In the genomic region with DNA sequence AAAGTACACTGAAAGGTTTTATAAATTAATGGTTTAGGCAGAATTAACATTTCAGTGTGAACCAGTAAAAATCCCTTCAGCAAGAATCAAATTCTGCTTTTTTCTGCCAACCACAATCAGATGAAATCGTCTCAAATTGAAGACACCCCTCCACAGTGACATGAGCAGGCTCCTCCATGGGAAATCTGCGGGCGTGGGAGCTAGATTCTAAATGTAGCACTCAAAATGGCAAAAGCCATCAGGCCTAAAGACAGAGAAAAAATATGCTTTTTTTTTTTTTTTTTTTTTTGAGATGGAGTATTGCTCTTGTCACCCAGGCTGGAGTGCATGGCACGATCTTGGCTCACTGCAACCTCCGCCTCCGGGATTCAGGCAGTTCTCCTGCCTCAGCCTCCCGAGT, we compare ENCODE assay signal across 3 cellular contexts.
"Had no signal": no experiment of that assay in that cellular context is flagged by ENCODE, and none has a peak within 500 bp of the region (broad histone marks: within the 10 kb centered on the region; RNA-seq: fewer than 3 reads in every experiment).

No MANE protein-coding gene starts in this region.

- H3K4me3 ChIP-seq: GM12878 had no signal

- ATAC-seq: GM12878 had no signal

- DNase-seq: GDM1, GF-D8 had no signal
